In genomic region chr1:161905269-161905884, GRCh38 we compare ENCODE assay signal across 8 cellular contexts.
DNase-seq lines count a peak whose midpoint lies in the region; ATAC-seq and TF ChIP-seq lines count a peak whose summit lies in the region.

No MANE protein-coding gene starts in this region.

- H3K27me3 Mint-ChIP-seq in CD4-positive, alpha-beta memory T cell = no peaks in the 10 kb centered on the region
- H3K27me3 Mint-ChIP-seq in stimulated activated memory B cell treated with anti-CD40 and anti-IgM and Interleukin-4, amounts not matched to agents 10 μg/mL and 1 μg/mL and 100 μg/mL, for 72 hours = no peaks in the 10 kb centered on the region

- no peaks in the 10 kb centered on the region for H3K36me3 ChIP-seq in CD4-positive, alpha-beta memory T cell (ENCODE audit: insufficient read depth, low read length)
- H3K36me3 ChIP-seq in HCT116 (ENCODE audit: control insufficient read depth in 1 of 2, insufficient read depth in 2 of 2, low read length in 2 of 2) (no peaks in the 10 kb centered on the region), testis (ENCODE audit: low read depth, missing control alignments) (no peaks in the 10 kb centered on the region)

- H3K36me3 Mint-ChIP-seq in CD4-positive, alpha-beta memory T cell = no peaks in the 10 kb centered on the region
- no peaks in the 10 kb centered on the region for H3K36me3 Mint-ChIP-seq in stimulated activated memory B cell treated with anti-CD40 and anti-IgM and Interleukin-4, amounts not matched to agents 10 μg/mL and 1 μg/mL and 100 μg/mL, for 72 hours

- 97 to 100% methylated on average over 3 of the region's 3 CpGs for WGBS in testis, 2 donors

- no peak overlapping the region for H3K9ac ChIP-seq in HCT116 (ENCODE audit: low read length)

- TF ChIP-seq CTCF in HCT116 (IDR thresholded peaks at IDR 0.05 in 2 of 3, conservative IDR thresholded peaks at IDR 0.05 in 1 of 3; ENCODE audit: borderline replicate concordance in 1 of 3, insufficient read depth in 1 of 3, low read depth in 2 of 3, low read length in 2 of 3) (peak in 2 of 3 experiments; percentile 66 to 72; a peak in 4 of 6 replicates), fibroblast of mammary gland (conservative IDR thresholded peaks at IDR 0.05; ENCODE audit: control insufficient read depth, insufficient read depth, low read depth, low read length) (peak; percentile 43), testis (IDR thresholded peaks at IDR 0.05) (peak in 2 of 3 experiments; percentile 39 to 52)

- peak in 3 of 5 donors; percentile 7 to 28 (median 11) for DNase-seq in CD4-positive, alpha-beta memory T cell
- peak; percentile 31 for DNase-seq in HCT116 (ENCODE audit: low read depth, low spot score)
- peak; percentile 49 for DNase-seq in SK-MEL-5 (ENCODE audit: low read depth, low spot score)
- peak; percentile 47 for DNase-seq in fibroblast of mammary gland (ENCODE audit: low read depth)
- DNase-seq in testis = peak; percentile 30
- DNase-seq in activated CD4-positive, CD25-positive, alpha-beta regulatory T cell treated with anti-CD3 and anti-CD28 coated beads, Interleukin-2, amount 50 U/mL, for 72 hours = no peak

- peaks cover 5 to 9% (median 6%) of the 10 kb centered on the region in 4 donors for H3K4me1 Mint-ChIP-seq in CD4-positive, alpha-beta memory T cell
- H3K4me1 Mint-ChIP-seq in stimulated activated memory B cell treated with anti-CD40 and anti-IgM and Interleukin-4, amounts not matched to agents 10 μg/mL and 1 μg/mL and 100 μg/mL, for 72 hours = no peaks in the 10 kb centered on the region

- no peak overlapping the region for H3K27ac ChIP-seq in CD4-positive, alpha-beta memory T cell (ENCODE audit: low read depth, low read length)
- no peak overlapping the region for H3K27ac ChIP-seq in HCT116 (ENCODE audit: low read depth, low read length)
- H3K27ac ChIP-seq in testis = no peak overlapping the region

- intact Hi-C loops in CD4-positive, alpha-beta memory T cell (cut with micrococcal nuclease) = loop anchor here (5.0 to 10.0 kb wide), 2 partner anchors 111 to 132 kb away; no protein-coding TSS in a partner anchor
- intact Hi-C loops in HCT116 (cut with micrococcal nuclease) = no loop called here
- intact Hi-C loops in testis (cut with DNase I; ENCODE audit: low total_unique reads) = no loop called here

- no peaks in the 10 kb centered on the region for H3K9me3 ChIP-seq in CD4-positive, alpha-beta memory T cell (ENCODE audit: control insufficient read depth in 1 of 2, low read length in 2 of 2)
- H3K9me3 ChIP-seq in HCT116 (ENCODE audit: control insufficient read depth in 1 of 2, insufficient read depth in 1 of 2, low read depth in 1 of 2, low read length in 2 of 2) = no peaks in the 10 kb centered on the region
- H3K9me3 ChIP-seq in testis = no peaks in the 10 kb centered on the region

- H3K4me2 ChIP-seq in HCT116 (ENCODE audit: low read length) = no peak overlapping the region; the same call in 1 of the 2 replicates

- H3K27me3 ChIP-seq in CD4-positive, alpha-beta memory T cell (ENCODE audit: insufficient read depth, low read length) = no peaks in the 10 kb centered on the region
- no peaks in the 10 kb centered on the region for H3K27me3 ChIP-seq in HCT116 (ENCODE audit: insufficient read depth, low read length)
- H3K27me3 ChIP-seq in testis = no peaks in the 10 kb centered on the region

- no TSS peak for BruUV-seq in HCT116 (replicated peaks; lab: Mats Ljungman, UMichigan)

- POLR2A ChIA-PET in CD4-positive, alpha-beta memory T cell (lab: Charles Lee; ENCODE audit: partially characterized antibody) = interaction anchor here (0.7 to 1.2 kb wide), 2 partner anchors 23 to 119 kb away, joined by 3 read pairs; no protein-coding TSS in a partner anchor
- POLR2A ChIA-PET in HCT116 (lab: Charles Lee) = no interaction called here

- H3K79me2 ChIP-seq in HCT116 (ENCODE audit: insufficient read depth, low read length) = no peaks in the 10 kb centered on the region

- H3K4me3 Mint-ChIP-seq in CD4-positive, alpha-beta memory T cell = no peak overlapping the region
- H3K4me3 Mint-ChIP-seq in stimulated activated memory B cell treated with anti-CD40 and anti-IgM and Interleukin-4, amounts not matched to agents 10 μg/mL and 1 μg/mL and 100 μg/mL, for 72 hours = no peak overlapping the region

- RAD21 ChIA-PET in HCT116 (lab: Charles Lee; ENCODE audit: low non-redundant PET in 1 of 2, low total read pairs in 2 of 2, uncharacterized antibody in 2 of 2, unreplicated experiment in 2 of 2) = no interaction called here

- CTCF ChIA-PET in CD4-positive, alpha-beta memory T cell (lab: Charles Lee; ENCODE audit: partially characterized antibody) = interaction anchor here (0.6 to 4.5 kb wide), 19 partner anchors 10 to 143 kb away, joined by 3 to 26 read pairs (median 4); partner anchors contain the start of gene OLFML2B
- CTCF ChIA-PET in HCT116 (lab: Charles Lee) = interaction anchor here (1.0 to 1.9 kb wide), 2 partner anchors 113 to 131 kb away, joined by 4 to 6 read pairs; no protein-coding TSS in a partner anchor

- H3K4me1 ChIP-seq in CD4-positive, alpha-beta memory T cell (ENCODE audit: insufficient read depth, low read length) = no peaks in the 10 kb centered on the region
- peaks cover 6 to 29% of the 10 kb centered on the region in 2 experiments; a peak in 2 of 4 replicates for H3K4me1 ChIP-seq in HCT116 (ENCODE audit: control insufficient read depth in 1 of 2, insufficient read depth in 2 of 2, low read length in 2 of 2)
- H3K4me1 ChIP-seq in testis = peaks cover 5% of the 10 kb centered on the region

- TF ChIP-seq RAD21 in HCT116 (IDR thresholded peaks at IDR 0.05; ENCODE audit: low read depth) = peak; percentile 26

- no peaks in the 10 kb centered on the region for H4K20me1 ChIP-seq in HCT116 (ENCODE audit: insufficient read depth)

- no peak overlapping the region for H3K4me3 ChIP-seq in CD4-positive, alpha-beta memory T cell (ENCODE audit: low read length in 2 of 2)
- H3K4me3 ChIP-seq in HCT116 (replicated peaks in 1 of 2; ENCODE audit: low read depth in 1 of 2, low read length in 2 of 2) (no peak overlapping the region), fibroblast of mammary gland (ENCODE audit: control insufficient read depth, low read depth, low read length) (no peak overlapping the region), testis (no peak overlapping the region)

- H3K9me3 Mint-ChIP-seq in CD4-positive, alpha-beta memory T cell = no peaks in the 10 kb centered on the region
- H3K9me3 Mint-ChIP-seq in stimulated activated memory B cell treated with anti-CD40 and anti-IgM and Interleukin-4, amounts not matched to agents 10 μg/mL and 1 μg/mL and 100 μg/mL, for 72 hours = no peaks in the 10 kb centered on the region

- TF ChIP-seq POLR2A in HCT116 (IDR thresholded peaks at IDR 0.05; ENCODE audit: borderline replicate concordance, extremely low read depth, insufficient read depth, insufficient read length) (no peak), testis (IDR thresholded peaks at IDR 0.05) (no peak)

- no peaks in the 10 kb centered on the region for H3K9me2 ChIP-seq in HCT116 (ENCODE audit: insufficient read depth)

- peak; percentile 77 for ATAC-seq in HCT116
- no peak for ATAC-seq in stimulated activated memory B cell treated with anti-CD40 and anti-IgM and Interleukin-4, amounts not matched to agents 10 μg/mL and 1 μg/mL and 100 μg/mL, for 72 hours
- no peak for ATAC-seq in GM19324 (IDR thresholded peaks at IDR 0.05; ENCODE audit: low FRiP score, unreplicated experiment)

- H2AFZ ChIP-seq in HCT116 (ENCODE audit: low read depth, low read length, poor library complexity, severe bottlenecking) = no peak overlapping the region

- in situ Hi-C loops in SK-MEL-5 (cut with HindIII; ENCODE audit: low pct_unique_long_range_greater_than_20kb, low sequenced_read_pairs) = no loop called here

- no peak overlapping the region for H3K27ac Mint-ChIP-seq in CD4-positive, alpha-beta memory T cell
- no peak overlapping the region for H3K27ac Mint-ChIP-seq in stimulated activated memory B cell treated with anti-CD40 and anti-IgM and Interleukin-4, amounts not matched to agents 10 μg/mL and 1 μg/mL and 100 μg/mL, for 72 hours

TF ChIP-seq in HCT116, 20 proteins besides CTCF, POLR2A, EP300 and RAD21 (continues in another document):
- TF ChIP-seq SP1 (IDR thresholded peaks at IDR 0.05; ENCODE audit: low read depth) (no peak), JUND (IDR thresholded peaks at IDR 0.05) (no peak), POLR2AphosphoS5 (IDR thresholded peaks at IDR 0.05; ENCODE audit: low read depth, low read length) (no peak), FOSL1 (IDR thresholded peaks at IDR 0.05; ENCODE audit: low read depth) (no peak), MAX (IDR thresholded peaks at IDR 0.05) (no peak), ZBTB33 (IDR thresholded peaks at IDR 0.05; ENCODE audit: extremely low read depth, insufficient replicate concordance, low read length) (no peak), ELF1 (IDR thresholded peaks at IDR 0.05; ENCODE audit: borderline replicate concordance, low read depth) (no peak), ZFX (IDR thresholded peaks at IDR 0.05) (no peak), CBX3 (IDR thresholded peaks at IDR 0.05; ENCODE audit: low read depth) (no peak), ZNF274 (IDR thresholded peaks at IDR 0.05; ENCODE audit: low read depth, low read length) (no peak), CEBPB (IDR thresholded peaks at IDR 0.05; ENCODE audit: low read depth) (no peak)
